ENCODE assay signal across 8 cellular contexts in the genomic region with DNA sequence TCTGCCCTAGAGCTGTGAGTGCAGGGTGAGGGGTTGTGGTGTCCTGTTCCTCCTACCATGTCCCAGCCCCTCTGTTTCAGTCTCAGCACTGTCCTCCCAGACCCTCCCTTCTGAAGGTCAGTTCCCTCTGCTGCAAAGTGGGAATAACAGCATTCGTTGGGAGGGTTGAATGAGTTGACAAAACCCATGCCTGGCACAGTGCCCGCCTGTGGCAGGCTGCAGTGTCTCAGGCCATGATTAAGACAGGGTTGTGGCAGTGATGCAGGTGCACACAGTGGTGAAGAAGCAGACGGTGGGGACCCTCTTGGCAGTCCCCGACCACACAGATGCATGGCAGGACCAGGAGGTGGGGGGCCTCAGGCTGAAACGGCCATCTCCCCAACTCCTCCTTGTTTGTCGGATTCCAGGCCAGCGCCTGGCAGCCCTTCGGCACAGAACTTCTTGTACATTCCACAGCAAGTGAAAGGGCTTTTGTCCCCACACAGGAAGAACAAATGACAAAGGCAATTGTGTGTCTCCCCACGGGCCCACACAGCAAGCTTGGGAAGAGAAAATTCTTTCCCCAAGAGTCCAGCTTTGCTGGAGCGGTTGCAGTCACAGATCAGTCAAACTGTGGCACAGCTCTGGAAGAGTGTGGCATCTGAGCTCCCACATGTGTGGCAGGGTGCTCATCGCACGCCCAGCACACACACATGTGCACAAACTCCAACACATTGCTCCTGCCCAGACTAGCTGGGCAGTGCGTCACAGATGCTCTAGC. TPM values are rescaled to one million over a fixed set of nuclear protein-coding genes. Genes with fewer than 3 reads are reported as not detected.
A peak's percentile ranks its signal among the peaks of the same experiment; 100 is the strongest.
DNase-seq lines count a peak whose midpoint lies in the region; ATAC-seq and TF ChIP-seq lines count a peak whose summit lies in the region.

No MANE protein-coding gene starts in this region.

- no peaks in the 10 kb centered on the region for H3K9me3 ChIP-seq in WERI-Rb-1 (ENCODE audit: severe bottlenecking)

- H3K27ac ChIP-seq in KMS-11: peak overlapping the region; percentile 95
- H3K27ac ChIP-seq in WERI-Rb-1: no peak overlapping the region

- H3K27me3 Mint-ChIP-seq in stimulated activated memory B cell treated with anti-CD40 and anti-IgM and Interleukin-4, amounts not matched to agents 10 μg/mL and 1 μg/mL and 100 μg/mL, for 72 hours: no peaks in the 10 kb centered on the region
- H3K27me3 Mint-ChIP-seq in activated T-cell treated with anti-CD3 and anti-CD28 coated beads, Interleukin-2, amount 50 U/mL, for 24 hours: peaks cover 5% of the 10 kb centered on the region

- H3K79me2 ChIP-seq in KMS-11 (ENCODE audit: insufficient read depth, low read depth): no peaks in the 10 kb centered on the region

- peaks cover 94% of the 10 kb centered on the region for H3K4me1 ChIP-seq in KMS-11 (ENCODE audit: low read depth, poor library complexity, severe bottlenecking)

- no peaks in the 10 kb centered on the region for H4K20me1 ChIP-seq in KMS-11 (ENCODE audit: insufficient read depth)

- intact Hi-C loops in cardiac septum (cut with DNase I): loop anchor here (5.0 kb wide), 1 partner anchor 39 kb away; no protein-coding TSS in a partner anchor

- H3K36me3 Mint-ChIP-seq in stimulated activated memory B cell treated with anti-CD40 and anti-IgM and Interleukin-4, amounts not matched to agents 10 μg/mL and 1 μg/mL and 100 μg/mL, for 72 hours: no peaks in the 10 kb centered on the region
- no peaks in the 10 kb centered on the region for H3K36me3 Mint-ChIP-seq in activated T-cell treated with anti-CD3 and anti-CD28 coated beads, Interleukin-2, amount 50 U/mL, for 24 hours (ENCODE audit: low read depth)

- H3K9me3 Mint-ChIP-seq in stimulated activated memory B cell treated with anti-CD40 and anti-IgM and Interleukin-4, amounts not matched to agents 10 μg/mL and 1 μg/mL and 100 μg/mL, for 72 hours: no peaks in the 10 kb centered on the region
- H3K9me3 Mint-ChIP-seq in activated T-cell treated with anti-CD3 and anti-CD28 coated beads, Interleukin-2, amount 50 U/mL, for 24 hours: no peaks in the 10 kb centered on the region

- DNase-seq in CD1c-positive myeloid dendritic cell (ENCODE audit: extremely low spot score) (peak; percentile 53), cardiac septum (ENCODE audit: low spot score) (peak; percentile 85), HuH-7.5 (ENCODE audit: low spot score) (no peak), WERI-Rb-1 (no peak)
- DNase-seq in activated T-cell treated with anti-CD3 and anti-CD28 coated beads, Interleukin-2, amount 50 U/mL, for 24 hours: no peak

- H3K4me3 ChIP-seq in KMS-11 (IDR thresholded peaks at IDR 0.05; ENCODE audit: insufficient read depth, low read depth, low read length) (peak overlapping the region; percentile 92), WERI-Rb-1 (ENCODE audit: low read depth, low read length) (no peak overlapping the region)

- peak overlapping the region; percentile 41; the same call in 1 of the 2 replicates for H2AFZ ChIP-seq in KMS-11 (ENCODE audit: low read depth)

- peak; percentile 16 for ATAC-seq in GM21529 (IDR thresholded peaks at IDR 0.05; ENCODE audit: unreplicated experiment)
- peak; percentile 60 for ATAC-seq in stimulated activated memory B cell treated with anti-CD40 and anti-IgM and Interleukin-4, amounts not matched to agents 10 μg/mL and 1 μg/mL and 100 μg/mL, for 72 hours

- peak overlapping the region; percentile 67 for H3K9ac ChIP-seq in KMS-11

- H3K4me1 Mint-ChIP-seq in stimulated activated memory B cell treated with anti-CD40 and anti-IgM and Interleukin-4, amounts not matched to agents 10 μg/mL and 1 μg/mL and 100 μg/mL, for 72 hours: peaks cover 48% of the 10 kb centered on the region
- no peaks in the 10 kb centered on the region for H3K4me1 Mint-ChIP-seq in activated T-cell treated with anti-CD3 and anti-CD28 coated beads, Interleukin-2, amount 50 U/mL, for 24 hours (ENCODE audit: low read depth)

- peak overlapping the region; percentile 82 for H3K27ac Mint-ChIP-seq in stimulated activated memory B cell treated with anti-CD40 and anti-IgM and Interleukin-4, amounts not matched to agents 10 μg/mL and 1 μg/mL and 100 μg/mL, for 72 hours
- H3K27ac Mint-ChIP-seq in activated T-cell treated with anti-CD3 and anti-CD28 coated beads, Interleukin-2, amount 50 U/mL, for 24 hours: no peak overlapping the region

- TF ChIP-seq CTCF in KMS-11 (conservative IDR thresholded peaks at IDR 0.05; ENCODE audit: low read depth, low read length): 0 out of 2 replicates have a peak, but pooled peaks have one; percentile 16
- TF ChIP-seq CTCF in WERI-Rb-1 (IDR thresholded peaks at IDR 0.05; ENCODE audit: low read depth, low read length): no peak

- H3K36me3 ChIP-seq in KMS-11 (ENCODE audit: insufficient read depth) (no peaks in the 10 kb centered on the region), WERI-Rb-1 (no peaks in the 10 kb centered on the region)

- peak overlapping the region; percentile 71 for H3K4me3 Mint-ChIP-seq in stimulated activated memory B cell treated with anti-CD40 and anti-IgM and Interleukin-4, amounts not matched to agents 10 μg/mL and 1 μg/mL and 100 μg/mL, for 72 hours
- no peak overlapping the region for H3K4me3 Mint-ChIP-seq in activated T-cell treated with anti-CD3 and anti-CD28 coated beads, Interleukin-2, amount 50 U/mL, for 24 hours

- peak overlapping the region; percentile 69 for H3K4me2 ChIP-seq in KMS-11

- no peaks in the 10 kb centered on the region for H3K27me3 ChIP-seq in KMS-11 (ENCODE audit: insufficient read depth, low read depth)
- no peaks in the 10 kb centered on the region for H3K27me3 ChIP-seq in WERI-Rb-1 (ENCODE audit: insufficient read depth, low read depth, severe bottlenecking)

RNA-seq across cellular contexts. Expression of a gene that starts 58.1 kb away (rescaled TPM):
- 0.19 TPM for total RNA-seq in cardiac septum

Comparison
In these comparisons a context has a peak if more than half of its experiments do, and no peak if none do; other contexts are left out.
1. DNase-seq: peak in CD1c-positive myeloid dendritic cell (single experiment) and cardiac septum (single experiment); none in HuH-7.5 (single experiment), activated T-cell treated with anti-CD3 and anti-CD28 coated beads, Interleukin-2, amount 50 U/mL, for 24 hours (single experiment) and WERI-Rb-1 (single experiment).